In genomic region chr1:116900471-116901365, GRCh38 we compare ENCODE assay signal across 2 cellular contexts.
TF ChIP-seq lines count a peak whose summit lies in the region.

No MANE protein-coding gene starts in this region.

TF ChIP-seq in A549, 52 proteins besides CTCF, POLR2A, EP300 and RAD21:
- TF ChIP-seq CEBPB (IDR thresholded peaks at IDR 0.05): peak; percentile 9 to 42; a peak in 1 of 4 replicates
- no peak for TF ChIP-seq HDAC2 (IDR thresholded peaks at IDR 0.05)
- peak; percentile 41; the same call in 1 of the 2 replicates for TF ChIP-seq JUNB (IDR thresholded peaks at IDR 0.05)
- TF ChIP-seq FOSL2 (IDR thresholded peaks at IDR 0.05): peak; percentile 26; the same call in 1 of the 2 replicates
- peak; percentile 62; the same call in 1 of the 2 replicates for TF ChIP-seq FOSL2 (CRISPR knock-in tag; IDR thresholded peaks at IDR 0.05)
- TF ChIP-seq JUN (IDR thresholded peaks at IDR 0.05): peak in 1 of 2 experiments; percentile 25; a peak in 1 of 5 replicates
TF ChIP-seq in A549: peak in this region for 4.

TF ChIP-seq in HEK293, 187 proteins besides CTCF, POLR2A, EP300 and RAD21:
- TF ChIP-seq ZNF76 (tag by site-specific recombination; IDR thresholded peaks at IDR 0.05; ENCODE audit: borderline replicate concordance, low read depth) (no peak), ZNF664 (tag by site-specific recombination; IDR thresholded peaks at IDR 0.05) (peak; percentile 78)
